In genomic region chr1:230321741-230322420, GRCh38 we compare ENCODE assay signal across 22 cellular contexts.
DNase-seq lines count a peak whose midpoint lies in the region; ATAC-seq and TF ChIP-seq lines count a peak whose summit lies in the region.
"Had no signal": no experiment of that assay in that cellular context is flagged by ENCODE, and none has a peak within 500 bp of the region (broad histone marks: within the 10 kb centered on the region; RNA-seq: fewer than 3 reads in every experiment).

No MANE protein-coding gene starts in this region.

- no peaks in the 10 kb centered on the region for H3K27me3 ChIP-seq in SJCRH30
- H3K27me3 ChIP-seq in gastrocnemius medialis, result no peaks in the 10 kb centered on the region
- H3K27me3 ChIP-seq: thyroid gland had no signal

- H3K9me3 ChIP-seq in SJCRH30 (replicated peaks), result no peaks in the 10 kb centered on the region
- H3K9me3 ChIP-seq in gastrocnemius medialis, result no peaks in the 10 kb centered on the region
- H3K9me3 ChIP-seq: stomach, thyroid gland had no signal

- H3K36me3 ChIP-seq in SJCRH30 (peaks cover 17% of the 10 kb centered on the region), gastrocnemius medialis (no peaks in the 10 kb centered on the region)
- H3K36me3 ChIP-seq: stomach, thyroid gland had no signal

- TF ChIP-seq CTCF in gastrocnemius medialis (IDR thresholded peaks at IDR 0.05 in 4 of 5, conservative IDR thresholded peaks at IDR 0.05 in 1 of 5), result no peak

- peak overlapping the region; percentile 71 for H3K27ac ChIP-seq in SJCRH30
- peak overlapping the region; percentile 65 to 78 (median 72) for H3K27ac ChIP-seq in gastrocnemius medialis
- H3K27ac ChIP-seq: stomach, thyroid gland had no signal

- in situ Hi-C loops in gastrocnemius medialis (cut with MboI; ENCODE audit: low sequenced_read_pairs in 4 of 4) (loop anchor here in 2 of 4 donors (10.0 to 25.0 kb wide), 2 partner anchors 647 to 1060 kb away; partner anchors contain the start of gene RAB4A (in 1 of the 2)), ACHN (cut with HindIII; ENCODE audit: low pct_ligation_motif_present, low pct_unique_long_range_greater_than_20kb, low sequenced_read_pairs) (no loop called here)

- H3K4me1 ChIP-seq in SJCRH30 (peaks cover 24% of the 10 kb centered on the region), gastrocnemius medialis (peaks cover 25% of the 10 kb centered on the region in 2 donors)
- H3K4me1 ChIP-seq: stomach, thyroid gland had no signal

- ATAC-seq in Right ventricle myocardium inferior, result peak; percentile 85
- ATAC-seq in left lobe of liver, result peak; percentile 65
- peak; percentile 65 to 82 for ATAC-seq in gastrocnemius medialis
- ATAC-seq: natural killer cell treated with Interleukin-12 subunit alpha and Interleukin-12 subunit beta and Interleukin-15 and Interleukin-18, amount 100 ng/mL, for 72 hours had no signal

- TF ChIP-seq POLR2A in gastrocnemius medialis (IDR thresholded peaks at IDR 0.05), result no peak

- H3K4me3 ChIP-seq in SJCRH30 (no peak overlapping the region), gastrocnemius medialis (no peak overlapping the region)
- H3K4me3 ChIP-seq: lung, stomach, thyroid gland had no signal

- intact Hi-C loops in Right ventricle myocardium inferior (cut with DNase I), result no loop called here
- intact Hi-C loops in gastrocnemius medialis (cut with DNase I; ENCODE audit: low total_unique reads), result no loop called here

- DNase-seq in SJCRH30, result peak in 1 of 2 experiments; percentile 46
- DNase-seq in Right ventricle myocardium inferior (ENCODE audit: missing footprints), result no peak
- peak; percentile 76 for DNase-seq in left lobe of liver (ENCODE audit: low spot score)
- DNase-seq in gastrocnemius medialis, result peak; percentile 56 to 71
- DNase-seq in NOMO-1 (lab: John Stamatoyannopoulos, UW; ENCODE audit: unreplicated experiment in 2 of 2), result no peak
- DNase-seq in ACHN, result no peak
- DNase-seq in stimulated activated CD4-positive, alpha-beta T cell treated with anti-CD3 and anti-CD28 coated beads, Interleukin-4, amount 100 ng/mL, for 1 hour, result no peak
- DNase-seq: activated B cell treated with CpG ODN at 0.5 μM for 24 hours; activated CD4-positive, alpha-beta T cell treated with anti-CD3 and anti-CD28 coated beads, Interleukin-2, amount 10 ng/mL, durations not matched to agents 7 days and 5 days; activated T-cell treated with anti-CD3 and anti-CD28 coated beads, Interleukin-2, amount 50 U/mL, for 48 hours; DMS 273 treated with DMSO at 0.1 percent for 48 hours; endodermal cell; islet precursor cell; KG1; NCI-H1417; NCI-H82; stimulated activated CD4-positive, alpha-beta T cell treated with anti-CD3 and anti-CD28 coated beads, Interleukin-1b, Interleukin-23, amount 100 ng/mL, for 48 hours; stomach; T-helper 1 cell; thyroid gland had no signal

Comparison
In these comparisons a context has a peak if more than half of its experiments do, and no peak if none do; other contexts are left out.
1. DNase-seq: peak in left lobe of liver (single experiment) and gastrocnemius medialis (2 of 2); none in Right ventricle myocardium inferior (single experiment), NOMO-1 (0 of 2), ACHN (single experiment) and stimulated activated CD4-positive, alpha-beta T cell treated with anti-CD3 and anti-CD28 coated beads, Interleukin-4, amount 100 ng/mL, for 1 hour (single experiment).
2. Peak in every context shown above with its lines, with median percentiles within 50 percentile points of each other: ATAC-seq.